Comparison of ENCODE assay signal across 9 cellular contexts in genomic region chr3:52062499-52062898, GRCh38. TPM values are rescaled to one million over a fixed set of nuclear protein-coding genes. Genes with fewer than 3 reads are reported as not detected.
DNase-seq lines count a peak whose midpoint lies in the region; ATAC-seq and TF ChIP-seq lines count a peak whose summit lies in the region.
"Had no signal": no experiment of that assay in that cellular context is flagged by ENCODE, and none has a peak within 500 bp of the region (broad histone marks: within the 10 kb centered on the region; RNA-seq: fewer than 3 reads in every experiment).

No MANE protein-coding gene starts in this region.

- H3K9me3 Mint-ChIP-seq in T-helper 2 cell treated with Interferon-gamma antibody and Interleukin-4, amounts not matched to agents 5 μg/mL and 100 μg/mL, for 36 hours, result no peaks in the 10 kb centered on the region

- no peaks in the 10 kb centered on the region for H3K27me3 ChIP-seq in lower lobe of right lung (ENCODE audit: low read depth)
- H3K27me3 ChIP-seq: body of pancreas had no signal

- no peak overlapping the region for H3K27ac Mint-ChIP-seq in T-helper 2 cell treated with Interferon-gamma antibody and Interleukin-4, amounts not matched to agents 5 μg/mL and 100 μg/mL, for 36 hours

- peaks cover 39% of the 10 kb centered on the region for H3K4me1 ChIP-seq in lower lobe of right lung

- no peak for TF ChIP-seq CTCF in lower lobe of right lung (IDR thresholded peaks at IDR 0.05)

- H3K4me1 Mint-ChIP-seq in T-helper 2 cell treated with Interferon-gamma antibody and Interleukin-4, amounts not matched to agents 5 μg/mL and 100 μg/mL, for 36 hours (ENCODE audit: low read depth), result peaks cover 2% of the 10 kb centered on the region

- intact Hi-C loops in lower lobe of right lung (cut with DNase I), result no loop called here

- H3K27me3 Mint-ChIP-seq in T-helper 2 cell treated with Interferon-gamma antibody and Interleukin-4, amounts not matched to agents 5 μg/mL and 100 μg/mL, for 36 hours (ENCODE audit: low read depth), result no peaks in the 10 kb centered on the region

- peak; percentile 31 for DNase-seq in ELF-1 (ENCODE audit: low read depth, low spot score)
- peak; percentile 91 for DNase-seq in amniotic epithelial cell (ENCODE audit: low read depth)
- DNase-seq in lower lobe of right lung, result peak; percentile 83
- no peak for DNase-seq in T-helper 2 cell treated with Interferon-gamma antibody and Interleukin-4, amounts not matched to agents 5 μg/mL and 100 μg/mL, for 36 hours (ENCODE audit: low spot score)

- no peaks in the 10 kb centered on the region for H3K36me3 ChIP-seq in lower lobe of right lung

- no peaks in the 10 kb centered on the region for H3K36me3 Mint-ChIP-seq in T-helper 2 cell treated with Interferon-gamma antibody and Interleukin-4, amounts not matched to agents 5 μg/mL and 100 μg/mL, for 36 hours (ENCODE audit: low read depth)

- H3K27ac ChIP-seq in lower lobe of right lung, result no peak overlapping the region
- H3K27ac ChIP-seq: body of pancreas had no signal

- ATAC-seq in HG03442 (IDR thresholded peaks at IDR 0.05; ENCODE audit: unreplicated experiment), result peak; percentile 31
- ATAC-seq in lower lobe of right lung, result peak; percentile 40 to 64
- ATAC-seq in GM18870 (IDR thresholded peaks at IDR 0.05; ENCODE audit: unreplicated experiment), result no peak
- ATAC-seq in HG02973 (IDR thresholded peaks at IDR 0.05; ENCODE audit: unreplicated experiment), result no peak
- ATAC-seq in HG02798 (IDR thresholded peaks at IDR 0.05; ENCODE audit: poor library complexity, unreplicated experiment), result no peak
- ATAC-seq: body of pancreas had no signal

- no peaks in the 10 kb centered on the region for H3K9me3 ChIP-seq in lower lobe of right lung
- H3K9me3 ChIP-seq: body of pancreas had no signal

- H3K4me3 Mint-ChIP-seq in T-helper 2 cell treated with Interferon-gamma antibody and Interleukin-4, amounts not matched to agents 5 μg/mL and 100 μg/mL, for 36 hours, result no peak overlapping the region

- H3K4me3 ChIP-seq in lower lobe of right lung, result no peak overlapping the region
- H3K4me3 ChIP-seq: body of pancreas had no signal

RNA-seq across cellular contexts. Expression of gene DUSP7, which starts 6.1 kb away (rescaled TPM):
- 28.8 TPM for total RNA-seq in lower lobe of right lung

Comparison
In these comparisons a context has a peak if more than half of its experiments do, and no peak if none do; other contexts are left out.
1. ATAC-seq: peak in HG03442 (single experiment) and lower lobe of right lung (2 of 2); none in GM18870 (single experiment), HG02973 (single experiment) and HG02798 (single experiment).